Comparison of ENCODE assay signal across 16 cellular contexts in genomic region chr6:149823013-149823412, GRCh38. TPM values are rescaled to one million over a fixed set of nuclear protein-coding genes. Genes with fewer than 3 reads are reported as not detected.
DNase-seq lines count a peak whose midpoint lies in the region; ATAC-seq and TF ChIP-seq lines count a peak whose summit lies in the region.
"Had no signal": no experiment of that assay in that cellular context is flagged by ENCODE, and none has a peak within 500 bp of the region (broad histone marks: within the 10 kb centered on the region; RNA-seq: fewer than 3 reads in every experiment).

No MANE protein-coding gene starts in this region.

- no peak overlapping the region for H3K4me3 ChIP-seq in BE2C (ENCODE audit: low read depth, low read length)
- no peak overlapping the region for H3K4me3 ChIP-seq in Panc1 (ENCODE audit: low read depth in 2 of 2, low read length in 2 of 2)
- H3K4me3 ChIP-seq in epithelial cell of proximal tubule (ENCODE audit: low read depth, low read length) = no peak overlapping the region

- POLR2A ChIA-PET in Panc1 (lab: Charles Lee) = no interaction called here

- H3K27me3 ChIP-seq in BE2C (no peaks in the 10 kb centered on the region), Panc1 (ENCODE audit: control insufficient read depth, insufficient read depth, low read length) (no peaks in the 10 kb centered on the region)

- BruUV-seq in Panc1 (replicated peaks; lab: Mats Ljungman, UMichigan) = no TSS peak

- no peak for ATAC-seq in Panc1
- no peak for ATAC-seq in GM18520 (IDR thresholded peaks at IDR 0.05; ENCODE audit: unreplicated experiment)

- TF ChIP-seq CTCF in BE2C (IDR thresholded peaks at IDR 0.05; ENCODE audit: low read depth, low read length) (peak; percentile 27), GM12872 (IDR thresholded peaks at IDR 0.05; ENCODE audit: insufficient read depth, low read depth, low read length) (0 out of 3 replicates have a peak, but pooled peaks have one; percentile 18), Panc1 (IDR thresholded peaks at IDR 0.05) (0 out of 2 replicates have a peak, but pooled peaks have one; percentile 14), epithelial cell of proximal tubule (conservative IDR thresholded peaks at IDR 0.05; ENCODE audit: low read depth, low read length) (peak; percentile 14)

- H3K9me3 ChIP-seq in BE2C (no peaks in the 10 kb centered on the region), Panc1 (ENCODE audit: control insufficient read depth, insufficient read depth, low read depth, low read length) (no peaks in the 10 kb centered on the region)

- intact Hi-C loops in Panc1 (cut with micrococcal nuclease; ENCODE audit: unreplicated experiment) = no loop called here

- no peak overlapping the region for H3K27ac ChIP-seq in Panc1 (ENCODE audit: low read length)

- H3K4me1 ChIP-seq in BE2C (no peaks in the 10 kb centered on the region), Panc1 (ENCODE audit: control insufficient read depth, insufficient read depth, low read length) (no peaks in the 10 kb centered on the region)

- H3K36me3 ChIP-seq in BE2C (peaks cover 3% of the 10 kb centered on the region; the same call in 1 of the 2 replicates), Panc1 (ENCODE audit: control insufficient read depth, insufficient read depth, low read length) (peaks cover 17% of the 10 kb centered on the region; the same call in 1 of the 2 replicates)

- in situ Hi-C loops in Panc1 (cut with HindIII; ENCODE audit: low pct_unique_long_range_greater_than_20kb, low sequenced_read_pairs) = no loop called here

- CTCF ChIA-PET in Panc1 (lab: Charles Lee) = no interaction called here

- DNase-seq in BE2C (no peak), Panc1 (ENCODE audit: low read depth, low spot score) (no peak), epithelial cell of proximal tubule (ENCODE audit: low read depth) (no peak), pons (ENCODE audit: low spot score) (no peak), HuH-7.5 (ENCODE audit: low spot score) (no peak)
- no peak for DNase-seq in stimulated activated CD4-positive, alpha-beta T cell treated with anti-CD3 and anti-CD28 coated beads, Interleukin-4, amount 100 ng/mL, for 4 hours
- DNase-seq: CD4-positive, CD25-positive, alpha-beta regulatory T cell; DMS53; HCEC 1CT; KBM-7; NCI-H1930; NCI-H2171 treated with DMSO at 0.1 percent for 48 hours; NCI-H510A; SIG-M5 had no signal

RNA-seq across cellular contexts. Expression of gene LRP11, which starts 41.1 kb away (rescaled TPM):
- polyA plus RNA-seq in BE2C (2012; ENCODE audit: insufficient read depth, insufficient read length, low read depth) = 4.3 TPM
- 151 TPM for total RNA-seq in Panc1 (2021; ENCODE audit: unreplicated experiment)
- polyA plus RNA-seq in Panc1 (2012; ENCODE audit: insufficient read length) = 102 TPM
- total RNA-seq in epithelial cell of proximal tubule = 41.7 and 54.5 TPM in 2 replicates
